ENCODE assay signal across 20 cellular contexts in the genomic region with DNA sequence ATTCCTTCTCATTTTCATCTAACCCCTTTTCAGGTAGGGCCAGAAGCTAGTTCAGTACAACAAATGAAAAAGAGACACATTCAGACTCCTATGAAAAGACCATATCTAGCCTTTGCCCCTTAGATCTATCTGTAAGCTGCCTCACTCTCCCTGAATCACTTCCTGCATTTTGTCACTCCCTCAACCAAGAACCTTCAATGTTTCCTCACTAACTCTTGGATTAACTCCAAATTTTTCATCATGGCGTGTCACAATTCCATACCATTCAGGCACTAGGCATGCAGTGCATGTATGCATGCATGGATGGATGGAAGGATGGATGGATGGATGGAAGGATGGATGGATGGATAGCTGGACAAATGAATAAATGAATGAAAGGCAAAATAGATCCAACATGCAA.
DNase-seq lines count a peak whose midpoint lies in the region; ATAC-seq, FAIRE-seq and TF ChIP-seq lines count a peak whose summit lies in the region.
"Had no signal": no experiment of that assay in that cellular context is flagged by ENCODE, and none has a peak within 500 bp of the region (broad histone marks: within the 10 kb centered on the region; RNA-seq: fewer than 3 reads in every experiment).

No MANE protein-coding gene starts in this region.

- no peak overlapping the region for H3K27ac ChIP-seq in breast epithelium
- no peak overlapping the region for H3K27ac ChIP-seq in RWPE1
- no peak overlapping the region for H3K27ac ChIP-seq in HepG2 (ENCODE audit: extremely low read length, insufficient read depth, low read length)
- no peak overlapping the region for H3K27ac ChIP-seq in CD4-positive, alpha-beta T cell (ENCODE audit: low read depth, low read length)
- no peak overlapping the region for H3K27ac ChIP-seq in left lung

- no peak for FAIRE-seq in HepG2 (lab: Jason Lieb, UNC)
- FAIRE-seq: GM12891, GM18507, H1, K562 had no signal

- no peak for ATAC-seq in HepG2
- no peak for ATAC-seq in CD4-positive, alpha-beta T cell (ENCODE audit: poor library complexity)
- ATAC-seq in left lung: no peak
- ATAC-seq: CD8-positive, alpha-beta T cell; K562; Right ventricle myocardium inferior had no signal

- BruUV-seq in MCF 10A (replicated peaks; lab: Mats Ljungman, UMichigan): no TSS peak
- BruUV-seq in HepG2 (replicated peaks; lab: Mats Ljungman, UMichigan): no TSS peak

- POLR2A ChIA-PET in MCF 10A (lab: Yijun Ruan, JAX) (no interaction called here), RWPE1 (lab: Yijun Ruan, JAX; ENCODE audit: low non-redundant PET) (no interaction called here), HepG2 (lab: Yijun Ruan, JAX) (no interaction called here)
- POLR2A ChIA-PET in CD4-positive, alpha-beta T cell (lab: Charles Lee): no interaction called here

- TF ChIP-seq POLR2A in breast epithelium (IDR thresholded peaks at IDR 0.05) (no peak), HepG2 (IDR thresholded peaks at IDR 0.05; ENCODE audit: insufficient read depth in 1 of 2, low read depth in 2 of 2, low read length in 2 of 2) (no peak)

- no peak overlapping the region for H2AFZ ChIP-seq in HepG2 (ENCODE audit: low read length)

- H3K36me3 Mint-ChIP-seq in MCF 10A (ENCODE audit: insufficient read depth, unreplicated experiment) (no peaks in the 10 kb centered on the region), nephron (ENCODE audit: low read depth) (no peaks in the 10 kb centered on the region)
- no peaks in the 10 kb centered on the region for H3K36me3 Mint-ChIP-seq in CD4-positive, alpha-beta T cell (ENCODE audit: low read depth)
- H3K36me3 Mint-ChIP-seq: CD8-positive, alpha-beta T cell had no signal

- WGBS in HepG2 (ENCODE audit: low lambda C conversion rate): 5% methylated on average over 1 of the region's 1 CpG

- no peak overlapping the region for H3K27ac Mint-ChIP-seq in MCF 10A (ENCODE audit: low read depth, unreplicated experiment)
- H3K27ac Mint-ChIP-seq in nephron: peak overlapping the region; percentile 5 to 24 (median 24)
- H3K27ac Mint-ChIP-seq in CD4-positive, alpha-beta T cell: no peak overlapping the region
- H3K27ac Mint-ChIP-seq: CD8-positive, alpha-beta T cell had no signal

- H3K27me3 Mint-ChIP-seq in MCF 10A (ENCODE audit: insufficient read depth, unreplicated experiment): no peaks in the 10 kb centered on the region
- H3K27me3 Mint-ChIP-seq in nephron (ENCODE audit: low read depth): no peaks in the 10 kb centered on the region
- H3K27me3 Mint-ChIP-seq in CD4-positive, alpha-beta T cell: no peaks in the 10 kb centered on the region

- TF ChIP-seq CTCF in MCF 10A (IDR thresholded peaks at IDR 0.05; ENCODE audit: unreplicated experiment) (no peak), breast epithelium (IDR thresholded peaks at IDR 0.05) (no peak), RWPE1 (conservative IDR thresholded peaks at IDR 0.05; ENCODE audit: low read depth) (no peak), epithelial cell of esophagus (IDR thresholded peaks at IDR 0.05; ENCODE audit: insufficient read depth, low read depth, low read length, missing control alignments) (no peak), nephron (IDR thresholded peaks at IDR 0.05; ENCODE audit: unreplicated experiment in 3 of 3) (no peak), HepG2 (CRISPR knock-in tag; IDR thresholded peaks at IDR 0.05) (no peak), left lung (IDR thresholded peaks at IDR 0.05) (no peak)
- no peak for TF ChIP-seq CTCF in CD4-positive, alpha-beta T cell (IDR thresholded peaks at IDR 0.05)

- no peaks in the 10 kb centered on the region for H3K27me3 ChIP-seq in breast epithelium
- 0 out of 5 replicates have a peak, but pooled peaks cover 0 to 3% of the 10 kb centered on the region in 2 experiments for H3K27me3 ChIP-seq in HepG2 (ENCODE audit: control insufficient read depth in 1 of 2, insufficient read depth in 2 of 2, low read length in 2 of 2)
- H3K27me3 ChIP-seq in CD4-positive, alpha-beta T cell (ENCODE audit: control insufficient read depth, insufficient read depth, low read length): no peaks in the 10 kb centered on the region
- H3K27me3 ChIP-seq in left lung: no peaks in the 10 kb centered on the region

- peak; percentile 53 for DNase-seq in MCF 10A (ENCODE audit: unreplicated experiment)
- DNase-seq in breast epithelium (ENCODE audit: low spot score in 2 of 2): no peak
- DNase-seq in RWPE1 (ENCODE audit: low spot score): peak; percentile 15
- DNase-seq in epithelial cell of esophagus (ENCODE audit: low read depth): peak; percentile 80
- DNase-seq in HepG2 (ENCODE audit: low spot score): no peak
- no peak for DNase-seq in CD4-positive, alpha-beta T cell
- DNase-seq in left lung: no peak
- DNase-seq: 8988T; CD8-positive, alpha-beta T cell; GF-D8; NCI-H1436; NCI-H2029; NCI-H2171; NCI-H748 treated with DMSO at 0.1 percent for 48 hours had no signal

- H3K4me2 ChIP-seq in HepG2 (ENCODE audit: low read depth, low read length): no peak overlapping the region

- no peak for TF ChIP-seq EP300 in HepG2 (IDR thresholded peaks at IDR 0.05; ENCODE audit: low read depth in 2 of 2, low read length in 2 of 2)
- no peak for TF ChIP-seq EP300 in HepG2 (CRISPR knock-in tag; IDR thresholded peaks at IDR 0.05; ENCODE audit: borderline replicate concordance)

- H4K20me1 ChIP-seq in HepG2 (ENCODE audit: insufficient read depth, low read length): no peaks in the 10 kb centered on the region

- no peak overlapping the region for H3K9ac ChIP-seq in HepG2 (ENCODE audit: insufficient read depth, low read depth, low read length)

- H3K9me3 Mint-ChIP-seq in MCF 10A (ENCODE audit: unreplicated experiment) (no peaks in the 10 kb centered on the region), nephron (no peaks in the 10 kb centered on the region)
- H3K9me3 Mint-ChIP-seq in CD4-positive, alpha-beta T cell: no peaks in the 10 kb centered on the region
- H3K9me3 Mint-ChIP-seq: CD8-positive, alpha-beta T cell had no signal

- in situ Hi-C loops in HepG2 (cut with HindIII; ENCODE audit: extremely low pct_ligation_motif_present, low pct_unique_long_range_greater_than_20kb): no loop called here

- no peaks in the 10 kb centered on the region for H3K79me2 ChIP-seq in HepG2 (ENCODE audit: insufficient read depth, low read length)

- no peak overlapping the region for H3K4me3 Mint-ChIP-seq in MCF 10A (ENCODE audit: unreplicated experiment)
- H3K4me3 Mint-ChIP-seq in nephron: no peak overlapping the region
- H3K4me3 Mint-ChIP-seq in CD4-positive, alpha-beta T cell: no peak overlapping the region
- H3K4me3 Mint-ChIP-seq: CD8-positive, alpha-beta T cell had no signal

- TF ChIP-seq RAD21 in HepG2 (CRISPR knock-in tag; IDR thresholded peaks at IDR 0.05): no peak

- H3K4me3 ChIP-seq in breast epithelium: no peak overlapping the region
- no peak overlapping the region for H3K4me3 ChIP-seq in epithelial cell of esophagus (ENCODE audit: low read length)
- H3K4me3 ChIP-seq in HepG2 (replicated peaks in 1 of 3; ENCODE audit: insufficient read depth in 1 of 3, low read depth in 2 of 3, low read length in 3 of 3): no peak overlapping the region
- H3K4me3 ChIP-seq in left lung: no peak overlapping the region
- H3K4me3 ChIP-seq: K562 had no signal

- H3K36me3 ChIP-seq in breast epithelium: no peaks in the 10 kb centered on the region
- no peaks in the 10 kb centered on the region for H3K36me3 ChIP-seq in HepG2 (replicated peaks in 1 of 2; ENCODE audit: control insufficient read depth in 1 of 2, insufficient read depth in 2 of 2, low read length in 2 of 2)
- no peaks in the 10 kb centered on the region for H3K36me3 ChIP-seq in left lung

- H3K9me3 ChIP-seq in breast epithelium (no peaks in the 10 kb centered on the region), HepG2 (ENCODE audit: low read length) (no peaks in the 10 kb centered on the region), left lung (no peaks in the 10 kb centered on the region)
- H3K9me3 ChIP-seq in CD4-positive, alpha-beta T cell (ENCODE audit: control insufficient read depth, low read length): no peaks in the 10 kb centered on the region

- H3K4me1 Mint-ChIP-seq in MCF 10A (ENCODE audit: insufficient read depth, unreplicated experiment) (peaks cover 6% of the 10 kb centered on the region), nephron (peaks cover 37% of the 10 kb centered on the region)
- H3K4me1 Mint-ChIP-seq in CD4-positive, alpha-beta T cell (ENCODE audit: low read depth): peaks cover 4% of the 10 kb centered on the region

- CTCF ChIA-PET in MCF 10A (lab: Yijun Ruan, JAX) (interaction anchor here (1.1 kb wide), 1 partner anchor 67 kb away, joined by 6 read pairs; no protein-coding TSS in a partner anchor), RWPE1 (lab: Yijun Ruan, JAX) (no interaction called here), HepG2 (lab: Yijun Ruan, JAX; ENCODE audit: low intra/inter-chr PET ratio, low total read pairs) (no interaction called here)
- CTCF ChIA-PET in CD4-positive, alpha-beta T cell (lab: Charles Lee): no interaction called here

- H3K4me1 ChIP-seq in breast epithelium (no peaks in the 10 kb centered on the region), HepG2 (ENCODE audit: insufficient read depth, low read length) (peaks cover 9% of the 10 kb centered on the region), left lung (no peaks in the 10 kb centered on the region)

- intact Hi-C loops in MCF 10A (cut with micrococcal nuclease) (no loop called here), breast epithelium (cut with DNase I; ENCODE audit: low total_unique reads) (no loop called here), HepG2 (cut with micrococcal nuclease; ENCODE audit: unreplicated experiment) (no loop called here), left lung (cut with DNase I) (no loop called here)
- intact Hi-C loops in CD4-positive, alpha-beta T cell (cut with DNase I, micrococcal nuclease): no loop called here

TF ChIP-seq in HepG2, 621 proteins besides CTCF, POLR2A, EP300 and RAD21 (continues in another document):
- TF ChIP-seq NR2F1 (CRISPR knock-in tag; IDR thresholded peaks at IDR 0.05): no peak
- TF ChIP-seq ZNF263 (CRISPR knock-in tag; IDR thresholded peaks at IDR 0.05): no peak
- TF ChIP-seq POLR2AphosphoS5 (IDR thresholded peaks at IDR 0.05; ENCODE audit: low read depth, low read length): no peak
- TF ChIP-seq U2AF2 (IDR thresholded peaks at IDR 0.05; ENCODE audit: low read depth, low read length): no peak

Comparison
In these comparisons a context has a peak if more than half of its experiments do, and no peak if none do; other contexts are left out.
1. DNase-seq: peak in MCF 10A (single experiment), RWPE1 (single experiment) and epithelial cell of esophagus (single experiment); none in breast epithelium (0 of 2), HepG2 (single experiment), CD4-positive, alpha-beta T cell (0 of 10) and left lung (0 of 2).
2. H3K27ac Mint-ChIP-seq: peak in nephron (3 of 3); none in MCF 10A (single experiment) and CD4-positive, alpha-beta T cell (single experiment).